ENCODE assay signal across 9 cellular contexts in the genomic region with DNA sequence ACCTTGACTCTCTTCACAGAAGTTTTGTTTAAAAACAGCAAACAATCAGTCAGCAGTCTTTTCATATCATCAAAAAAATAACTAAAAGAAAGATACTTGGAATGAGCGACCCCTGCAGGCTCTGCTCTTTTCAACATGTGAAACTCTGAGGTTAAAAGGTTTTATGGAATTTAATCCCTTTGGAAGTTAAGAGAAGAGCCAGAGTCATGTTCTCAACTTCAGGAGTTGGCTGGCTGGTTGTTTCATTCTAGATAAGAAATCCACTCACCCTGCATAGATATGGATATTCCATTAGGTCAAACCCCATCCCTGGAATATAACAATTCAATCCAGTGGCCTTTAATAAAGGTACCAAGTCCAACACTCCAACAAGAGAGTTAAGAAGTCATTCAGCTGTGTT.
A peak's percentile ranks its signal among the peaks of the same experiment; 100 is the strongest.
DNase-seq lines count a peak whose midpoint lies in the region; ATAC-seq, FAIRE-seq and TF ChIP-seq lines count a peak whose summit lies in the region.
"Had no signal": no experiment of that assay in that cellular context is flagged by ENCODE, and none has a peak within 500 bp of the region (broad histone marks: within the 10 kb centered on the region; RNA-seq: fewer than 3 reads in every experiment).

No MANE protein-coding gene starts in this region.

- H3K27ac Mint-ChIP-seq in neural progenitor cell: no peak overlapping the region

- H2AFZ ChIP-seq in endothelial cell of umbilical vein (ENCODE audit: low read depth, low read length): peak overlapping the region; percentile 25
- no peak overlapping the region for H2AFZ ChIP-seq in neural progenitor cell (replicated peaks)

- no peak overlapping the region for H3K27ac ChIP-seq in endothelial cell of umbilical vein (ENCODE audit: insufficient read depth, low read depth, low read length)
- H3K27ac ChIP-seq in neural progenitor cell: no peak overlapping the region
- H3K27ac ChIP-seq in RWPE1: no peak overlapping the region

- H3K9me3 ChIP-seq in endothelial cell of umbilical vein (replicated peaks; ENCODE audit: control insufficient read depth, insufficient read depth, low read length) (no peaks in the 10 kb centered on the region), neural progenitor cell (ENCODE audit: low read depth) (no peaks in the 10 kb centered on the region)

- DNase-seq in Daoy (ENCODE audit: low read depth) (peak; percentile 46), NCI-H2196 (lab: John Stamatoyannopoulos, UW; ENCODE audit: unreplicated experiment) (peak; percentile 29), endothelial cell of umbilical vein (ENCODE audit: low read depth, low spot score) (peak; percentile 77), neural progenitor cell (ENCODE audit: low spot score) (peak; percentile 9), RWPE1 (ENCODE audit: low spot score) (no peak)
- DNase-seq in activated CD4-positive, CD25-positive, alpha-beta regulatory T cell treated with anti-CD3 and anti-CD28 coated beads, Interleukin-2, amount 50 U/mL, for 72 hours: no peak

- FAIRE-seq in endothelial cell of umbilical vein (lab: Jason Lieb, UNC): peak; percentile 83

- intact Hi-C loops in endothelial cell of umbilical vein (cut with micrococcal nuclease): loop anchor here (1.0 kb wide), 3 partner anchors 138 to 395 kb away; a partner anchor contains a TSS

- no peaks in the 10 kb centered on the region for H3K36me3 Mint-ChIP-seq in neural progenitor cell

- H3K9me3 Mint-ChIP-seq in neural progenitor cell: peaks cover 2% of the 10 kb centered on the region

- H4K20me1 ChIP-seq in endothelial cell of umbilical vein (replicated peaks; ENCODE audit: control insufficient read depth, extremely low read depth, insufficient read depth, low read length): no peaks in the 10 kb centered on the region
- H4K20me1 ChIP-seq in neural progenitor cell (ENCODE audit: low read depth): no peaks in the 10 kb centered on the region

- no TSS peak for BruUV-seq in endothelial cell of umbilical vein (replicated peaks; lab: Mats Ljungman, UMichigan)

- no peak overlapping the region for H3K4me2 ChIP-seq in endothelial cell of umbilical vein (ENCODE audit: insufficient read depth, low read length)
- no peak overlapping the region for H3K4me2 ChIP-seq in neural progenitor cell

- TF ChIP-seq POLR2A in endothelial cell of umbilical vein (IDR thresholded peaks at IDR 0.05; ENCODE audit: low read depth, low read length): no peak

- no peaks in the 10 kb centered on the region for H3K36me3 ChIP-seq in endothelial cell of umbilical vein (ENCODE audit: control insufficient read depth in 2 of 2, extremely low read depth in 1 of 2, insufficient read depth in 2 of 2, low read length in 2 of 2)
- H3K36me3 ChIP-seq in neural progenitor cell: no peaks in the 10 kb centered on the region

- H3K4me3 Mint-ChIP-seq in neural progenitor cell: no peak overlapping the region

- H3K4me3 ChIP-seq in endothelial cell of umbilical vein (replicated peaks in 1 of 3; ENCODE audit: insufficient read depth in 1 of 3, low read depth in 1 of 3, low read length in 3 of 3) (no peak overlapping the region), neural progenitor cell (no peak overlapping the region)
- H3K4me3 ChIP-seq: skin epidermis had no signal

- H3K27me3 ChIP-seq in endothelial cell of umbilical vein (ENCODE audit: control insufficient read depth in 2 of 2, insufficient read depth in 2 of 2, low read length in 2 of 2) (no peaks in the 10 kb centered on the region), neural progenitor cell (no peaks in the 10 kb centered on the region)

- no peak overlapping the region for H3K9ac ChIP-seq in endothelial cell of umbilical vein (replicated peaks; ENCODE audit: extremely low read depth, insufficient read depth, low read length)
- no peak overlapping the region for H3K9ac ChIP-seq in neural progenitor cell

- dilution Hi-C loops in endothelial cell of umbilical vein (cut with MboI; ENCODE audit: extremely low pct_ligation_motif_present, low sequenced_read_pairs): no loop called here

- H3K4me1 Mint-ChIP-seq in neural progenitor cell: no peaks in the 10 kb centered on the region

- no peaks in the 10 kb centered on the region for H3K9me1 ChIP-seq in endothelial cell of umbilical vein (replicated peaks; ENCODE audit: control insufficient read depth, extremely low read depth, insufficient read depth, low read length)

- CTCF ChIA-PET in endothelial cell of umbilical vein (lab: Charles Lee) (interaction anchor here (0.9 to 4.1 kb wide), 14 partner anchors 13 to 395 kb away, joined by 3 to 47 read pairs (median 4); no protein-coding TSS in a partner anchor), RWPE1 (lab: Yijun Ruan, JAX) (interaction anchor here (0.7 to 1.1 kb wide), 3 partner anchors 29 to 433 kb away, joined by 3 to 6 read pairs (median 3); no protein-coding TSS in a partner anchor)

- no peaks in the 10 kb centered on the region for H3F3A ChIP-seq in neural progenitor cell (ENCODE audit: low read depth)

- no peaks in the 10 kb centered on the region for H3K27me3 Mint-ChIP-seq in neural progenitor cell (ENCODE audit: insufficient read depth, low read depth)

- H3K4me1 ChIP-seq in endothelial cell of umbilical vein (ENCODE audit: control insufficient read depth, extremely low read depth, insufficient read depth, low read length) (peaks cover 13% of the 10 kb centered on the region), neural progenitor cell (no peaks in the 10 kb centered on the region)

- peak; percentile 42 to 45 for TF ChIP-seq CTCF in endothelial cell of umbilical vein (IDR thresholded peaks at IDR 0.05; ENCODE audit: extremely low read depth in 1 of 2, insufficient read depth in 1 of 2, low read depth in 1 of 2, low read length in 2 of 2)
- TF ChIP-seq CTCF in neural progenitor cell (IDR thresholded peaks at IDR 0.05): peak; percentile 52
- TF ChIP-seq CTCF in RWPE1 (conservative IDR thresholded peaks at IDR 0.05; ENCODE audit: low read depth): no peak

- POLR2A ChIA-PET in endothelial cell of umbilical vein (lab: Charles Lee) (no interaction called here), RWPE1 (lab: Yijun Ruan, JAX; ENCODE audit: low non-redundant PET) (no interaction called here)

- ATAC-seq in HG03469 (IDR thresholded peaks at IDR 0.05; ENCODE audit: unreplicated experiment) (no peak), GM21737 (IDR thresholded peaks at IDR 0.05; ENCODE audit: unreplicated experiment) (no peak)

- no peaks in the 10 kb centered on the region for H3K79me2 ChIP-seq in endothelial cell of umbilical vein (ENCODE audit: control insufficient read depth, insufficient read depth, low read length)
- no peaks in the 10 kb centered on the region for H3K79me2 ChIP-seq in neural progenitor cell (ENCODE audit: low read depth)

TF ChIP-seq in endothelial cell of umbilical vein, 7 proteins besides CTCF, POLR2A, EP300 and RAD21:
- no peak for TF ChIP-seq POLR2AphosphoS5 (IDR thresholded peaks at IDR 0.05; ENCODE audit: insufficient read depth, low read depth, low read length)
- no peak for TF ChIP-seq GATA2 (IDR thresholded peaks at IDR 0.05; ENCODE audit: insufficient read depth, insufficient read length, low read depth, low read length)
- TF ChIP-seq JUN (IDR thresholded peaks at IDR 0.05; ENCODE audit: borderline replicate concordance, insufficient read depth, insufficient read length, low read depth): no peak
- no peak for TF ChIP-seq FOS (IDR thresholded peaks at IDR 0.05; ENCODE audit: borderline replicate concordance, insufficient read depth, low read length)
- TF ChIP-seq, protein P1, sequence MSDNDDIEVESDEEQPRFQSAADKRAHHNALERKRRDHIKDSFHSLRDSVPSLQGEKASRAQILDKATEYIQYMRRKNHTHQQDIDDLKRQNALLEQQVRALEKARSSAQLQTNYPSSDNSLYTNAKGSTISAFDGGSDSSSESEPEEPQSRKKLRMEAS (IDR thresholded peaks at IDR 0.05; ENCODE audit: insufficient read depth, insufficient read length): no peak
- no peak for TF ChIP-seq EZH2 (IDR thresholded peaks at IDR 0.05; ENCODE audit: borderline replicate concordance, low read depth, low read length, severe bottlenecking)
- no peak for TF ChIP-seq MYC (IDR thresholded peaks at IDR 0.05; ENCODE audit: low read depth, low read length)

Comparison
In these comparisons a context has a peak if more than half of its experiments do, and no peak if none do; other contexts are left out.
1. DNase-seq: peak in Daoy (single experiment), NCI-H2196 (single experiment), endothelial cell of umbilical vein (single experiment) and neural progenitor cell (single experiment); none in RWPE1 (single experiment) and activated CD4-positive, CD25-positive, alpha-beta regulatory T cell treated with anti-CD3 and anti-CD28 coated beads, Interleukin-2, amount 50 U/mL, for 72 hours (single experiment).